ENCODE assay signal across 8 cellular contexts in the genomic region with DNA sequence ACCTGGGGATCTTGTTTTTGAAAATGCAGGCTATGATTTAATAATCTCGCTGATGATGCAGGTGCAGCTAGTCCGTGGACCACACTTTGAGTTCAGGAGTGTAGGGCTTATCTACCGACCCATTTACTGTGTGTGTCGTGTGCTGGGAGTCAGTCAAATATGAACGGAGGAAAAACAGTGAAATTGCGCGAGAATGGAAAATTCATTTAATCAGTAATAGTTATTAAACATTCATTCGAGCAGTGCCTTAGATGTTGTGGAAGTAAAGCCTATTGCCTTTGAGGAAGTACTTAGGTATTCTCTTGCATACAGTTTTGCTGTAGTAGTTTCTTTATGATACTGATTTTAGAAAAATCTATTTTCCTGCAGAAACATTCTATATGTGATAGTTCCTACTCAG. TPM values are rescaled to one million over a fixed set of nuclear protein-coding genes. Genes with fewer than 3 reads are reported as not detected.
DNase-seq lines count a peak whose midpoint lies in the region; ATAC-seq lines count a peak whose summit lies in the region.

No MANE protein-coding gene starts in this region.

- no peaks in the 10 kb centered on the region for H3K9me3 Mint-ChIP-seq in activated CD4-positive, alpha-beta T cell treated with anti-CD3 and anti-CD28 coated beads for 36 hours (ENCODE audit: low read depth)
- no peaks in the 10 kb centered on the region for H3K9me3 Mint-ChIP-seq in activated CD8-positive, alpha-beta T cell treated with anti-CD3 and anti-CD28 coated beads, Interleukin-2, amount 10 ng/mL, durations not matched to agents 7 days and 5 days (ENCODE audit: insufficient read depth)

- no peak for DNase-seq in activated CD4-positive, alpha-beta T cell treated with anti-CD3 and anti-CD28 coated beads for 36 hours
- no peak for DNase-seq in activated CD4-positive, alpha-beta T cell treated with anti-CD3 and anti-CD28 coated beads, Interleukin-2, amount 50 U/mL, for 1 hour
- DNase-seq in activated CD8-positive, alpha-beta T cell treated with anti-CD3 and anti-CD28 coated beads, Interleukin-2, amount 10 ng/mL, durations not matched to agents 7 days and 5 days, result no peak
- DNase-seq in inferior parietal cortex (ENCODE audit: extremely low spot score) (peak; percentile 29), 8988T (no peak)

- peak overlapping the region; percentile 87 for H3K27ac ChIP-seq in temporal lobe (ENCODE audit: low read depth, low read length)

- H3K4me3 Mint-ChIP-seq in activated CD4-positive, alpha-beta T cell treated with anti-CD3 and anti-CD28 coated beads for 36 hours, result peak overlapping the region; percentile 91
- H3K4me3 Mint-ChIP-seq in activated CD8-positive, alpha-beta T cell treated with anti-CD3 and anti-CD28 coated beads, Interleukin-2, amount 10 ng/mL, durations not matched to agents 7 days and 5 days, result peak overlapping the region; percentile 89

- no peaks in the 10 kb centered on the region for H3K27me3 Mint-ChIP-seq in activated CD4-positive, alpha-beta T cell treated with anti-CD3 and anti-CD28 coated beads for 36 hours
- no peaks in the 10 kb centered on the region for H3K27me3 Mint-ChIP-seq in activated CD8-positive, alpha-beta T cell treated with anti-CD3 and anti-CD28 coated beads, Interleukin-2, amount 10 ng/mL, durations not matched to agents 7 days and 5 days (ENCODE audit: low read depth)

- CTCF ChIA-PET in activated CD4-positive, alpha-beta T cell treated with anti-CD3 and anti-CD28 coated beads for 36 hours (lab: Charles Lee), result no interaction called here
- CTCF ChIA-PET in activated CD8-positive, alpha-beta T cell treated with anti-CD3 and anti-CD28 coated beads, Interleukin-2, amount 10 ng/mL, durations not matched to agents 7 days and 5 days (lab: Charles Lee), result no interaction called here

- intact Hi-C loops in activated CD4-positive, alpha-beta T cell treated with anti-CD3 and anti-CD28 coated beads for 36 hours (cut with DNase I, micrococcal nuclease), result loop anchor here in 1 of 2 experiments (2.0 to 5.0 kb wide), 3 partner anchors 698 to 1070 kb away; a partner anchor contains a TSS

- H3K36me3 Mint-ChIP-seq in activated CD4-positive, alpha-beta T cell treated with anti-CD3 and anti-CD28 coated beads for 36 hours (ENCODE audit: low read depth), result peaks cover 8% of the 10 kb centered on the region
- peaks cover 6% of the 10 kb centered on the region for H3K36me3 Mint-ChIP-seq in activated CD8-positive, alpha-beta T cell treated with anti-CD3 and anti-CD28 coated beads, Interleukin-2, amount 10 ng/mL, durations not matched to agents 7 days and 5 days (ENCODE audit: low read depth)

- H3K4me1 Mint-ChIP-seq in activated CD4-positive, alpha-beta T cell treated with anti-CD3 and anti-CD28 coated beads for 36 hours, result peaks cover 56% of the 10 kb centered on the region
- peaks cover 59% of the 10 kb centered on the region for H3K4me1 Mint-ChIP-seq in activated CD8-positive, alpha-beta T cell treated with anti-CD3 and anti-CD28 coated beads, Interleukin-2, amount 10 ng/mL, durations not matched to agents 7 days and 5 days (ENCODE audit: low read depth)

- POLR2A ChIA-PET in activated CD4-positive, alpha-beta T cell treated with anti-CD3 and anti-CD28 coated beads for 36 hours (lab: Charles Lee), result no interaction called here
- POLR2A ChIA-PET in activated CD8-positive, alpha-beta T cell treated with anti-CD3 and anti-CD28 coated beads, Interleukin-2, amount 10 ng/mL, durations not matched to agents 7 days and 5 days (lab: Charles Lee), result interaction anchor here (1.0 kb wide), 1 partner anchor 102 kb away, joined by 3 read pairs; a partner anchor contains a TSS

- peak overlapping the region; percentile 89 for H3K27ac Mint-ChIP-seq in activated CD4-positive, alpha-beta T cell treated with anti-CD3 and anti-CD28 coated beads for 36 hours
- peak overlapping the region; percentile 98 for H3K27ac Mint-ChIP-seq in activated CD8-positive, alpha-beta T cell treated with anti-CD3 and anti-CD28 coated beads, Interleukin-2, amount 10 ng/mL, durations not matched to agents 7 days and 5 days

- no peak for ATAC-seq in activated CD4-positive, alpha-beta T cell treated with anti-CD3 and anti-CD28 coated beads for 36 hours
- no peak for ATAC-seq in activated CD8-positive, alpha-beta T cell treated with anti-CD3 and anti-CD28 coated beads, Interleukin-2, amount 10 ng/mL, durations not matched to agents 7 days and 5 days
- no peak for ATAC-seq in GM18861 (IDR thresholded peaks at IDR 0.05; ENCODE audit: unreplicated experiment)
- ATAC-seq in GM18870 (IDR thresholded peaks at IDR 0.05; ENCODE audit: unreplicated experiment), result no peak

RNA-seq across cellular contexts. Expression of a gene that starts 0.7 kb away (rescaled TPM):
- 1 to 10 TPM; 6.0 to 6.4 TPM for total RNA-seq in activated CD4-positive, alpha-beta T cell treated with anti-CD3 and anti-CD28 coated beads for 36 hours
- total RNA-seq in activated CD8-positive, alpha-beta T cell treated with anti-CD3 and anti-CD28 coated beads, Interleukin-2, amount 10 ng/mL, durations not matched to agents 7 days and 5 days, result 1 to 10 TPM; 6.7 TPM
- 21.9 TPM for total RNA-seq in temporal lobe
